In the genomic region with DNA sequence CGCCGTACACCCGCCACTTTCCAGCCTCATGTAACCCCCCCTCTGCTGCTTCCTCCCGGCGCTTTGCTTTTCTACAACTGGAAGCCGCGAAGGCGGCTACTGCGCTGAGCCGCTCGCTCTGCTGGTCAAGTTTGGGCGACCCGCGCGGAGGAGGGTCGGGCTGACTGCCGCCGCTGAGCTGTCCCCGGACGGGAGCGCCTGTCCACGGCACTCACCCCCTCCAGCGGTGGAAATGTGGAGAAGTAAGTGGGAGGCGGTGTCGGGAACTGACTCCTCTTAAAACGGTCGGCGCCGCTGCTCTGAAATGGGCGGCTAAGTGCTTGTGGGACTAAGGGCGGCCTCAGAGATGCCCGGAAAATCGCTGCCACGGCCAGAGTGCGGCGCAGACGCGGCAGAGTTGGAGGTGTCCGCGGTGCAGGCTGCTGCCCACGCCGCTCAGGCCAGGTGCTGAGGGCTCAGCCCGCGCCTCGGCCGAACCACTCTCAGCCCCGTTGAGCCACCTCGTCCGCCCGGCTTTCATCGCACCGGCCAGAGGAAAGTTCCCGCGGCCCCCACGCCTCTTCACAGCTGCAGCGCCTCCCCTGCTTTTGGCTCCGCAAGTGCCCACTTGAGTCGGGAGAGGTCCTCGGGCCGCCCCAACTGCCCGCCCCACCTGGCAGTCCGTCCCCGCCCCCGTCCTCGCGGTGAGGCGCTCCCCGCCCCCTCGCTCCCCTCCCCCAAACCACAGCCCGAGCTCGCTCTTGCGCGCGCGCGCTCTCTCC, we compare ENCODE assay signal across 8 cellular contexts. TPM values are rescaled to one million over a fixed set of nuclear protein-coding genes. Genes with fewer than 3 reads are reported as not detected.
A peak's percentile ranks its signal among the peaks of the same experiment; 100 is the strongest.
DNase-seq lines count a peak whose midpoint lies in the region; ATAC-seq, FAIRE-seq and TF ChIP-seq lines count a peak whose summit lies in the region.

No MANE protein-coding gene starts in this region.

- H2BK15ac ChIP-seq in H1 (ENCODE audit: low read length), result peak overlapping the region; percentile 47; the same call in 1 of the 2 replicates

- H2BK20ac ChIP-seq in H1 (ENCODE audit: low read length), result no peak overlapping the region

- H3K36me3 ChIP-seq in Caco-2 (ENCODE audit: control insufficient read depth, insufficient read depth, low read length) (no peaks in the 10 kb centered on the region), SK-N-MC (ENCODE audit: insufficient read depth, low read length) (no peaks in the 10 kb centered on the region), H1 (ENCODE audit: control insufficient read depth in 2 of 4, insufficient read depth in 4 of 4, low read length in 3 of 4) (no peaks in the 10 kb centered on the region), thyroid gland (no peaks in the 10 kb centered on the region)

- H3K27me3 ChIP-seq in Caco-2 (replicated peaks; ENCODE audit: control insufficient read depth, insufficient read depth, low read length) (no peaks in the 10 kb centered on the region), H1 (replicated peaks in 1 of 4; ENCODE audit: control insufficient read depth in 3 of 4, extremely low read depth in 1 of 4, insufficient read depth in 3 of 4, low read length in 3 of 4) (peaks cover 0 to 30% (median 20%) of the 10 kb centered on the region in 4 experiments; a peak in 6 of 7 replicates), thyroid gland (no peaks in the 10 kb centered on the region)

- H3K4ac ChIP-seq in H1 (replicated peaks; ENCODE audit: insufficient read length, low read depth, low read length), result no peak overlapping the region

- H3K23ac ChIP-seq in H1 (ENCODE audit: insufficient read length), result no peak overlapping the region

- BruUV-seq in Caco-2 (replicated peaks; lab: Mats Ljungman, UMichigan), result no TSS peak

- H3K4me3 Mint-ChIP-seq in Caco-2 (ENCODE audit: unreplicated experiment) (peak overlapping the region; percentile 76), memory B cell (peak overlapping the region; percentile 29)

- peaks cover 6% of the 10 kb centered on the region for H3K36me3 Mint-ChIP-seq in Caco-2 (ENCODE audit: insufficient read depth, unreplicated experiment)
- no peaks in the 10 kb centered on the region for H3K36me3 Mint-ChIP-seq in memory B cell

- H3K79me2 ChIP-seq in H1 (ENCODE audit: control insufficient read depth in 1 of 2, insufficient read depth in 2 of 2, low read length in 2 of 2), result no peaks in the 10 kb centered on the region

- peak; percentile 74 to 83 for DNase-seq in Caco-2
- no peak for DNase-seq in SK-N-MC (ENCODE audit: low read depth, low spot score)
- DNase-seq in H1 (ENCODE audit: low read depth in 1 of 2, low spot score in 2 of 2), result no peak
- no peak for DNase-seq in memory B cell (ENCODE audit: low spot score in 2 of 2)
- peak; percentile 83 to 85 for DNase-seq in thyroid gland
- no peak for DNase-seq in inferior parietal cortex (ENCODE audit: extremely low spot score)

- no peak overlapping the region for H3K14ac ChIP-seq in H1 (ENCODE audit: insufficient read length)

- CTCF ChIA-PET in Caco-2 (lab: Charles Lee) (interaction anchor here (0.7 kb wide), 1 partner anchor 112 kb away, joined by 3 read pairs; no protein-coding TSS in a partner anchor), H1 (lab: Charles Lee; ENCODE audit: partially characterized antibody) (interaction anchor here (0.6 to 1.4 kb wide), 5 partner anchors 10 to 511 kb away, joined by 3 to 4 read pairs (median 3); no protein-coding TSS in a partner anchor)

- H2BK12ac ChIP-seq in H1 (ENCODE audit: low read depth, low read length), result no peak overlapping the region; the same call in 1 of the 2 replicates

- H3K27ac ChIP-seq in SK-N-MC, result no peak overlapping the region
- no peak overlapping the region for H3K27ac ChIP-seq in H1 (ENCODE audit: low read depth, low read length)
- peak overlapping the region; percentile 58 to 69 (median 66) for H3K27ac ChIP-seq in thyroid gland

- POLR2A ChIA-PET in Caco-2 (lab: Charles Lee), result interaction anchor here (0.6 kb wide), 2 partner anchors 108 to 109 kb away, joined by 3 to 5 read pairs; no protein-coding TSS in a partner anchor
- POLR2A ChIA-PET in H1 (lab: Charles Lee; ENCODE audit: partially characterized antibody), result no interaction called here

- peak overlapping the region; percentile 65 for H4K91ac ChIP-seq in H1 (replicated peaks; ENCODE audit: insufficient read length, low read length)

- no peaks in the 10 kb centered on the region for H3K27me3 Mint-ChIP-seq in Caco-2 (ENCODE audit: insufficient read depth, unreplicated experiment)
- H3K27me3 Mint-ChIP-seq in memory B cell, result peaks cover 11% of the 10 kb centered on the region

- no peaks in the 10 kb centered on the region for H3K79me1 ChIP-seq in H1 (ENCODE audit: low read depth, low read length)

- intact Hi-C loops in Caco-2 (cut with micrococcal nuclease; ENCODE audit: unreplicated experiment) (loop anchor here (1.0 to 10.0 kb wide), 8 partner anchors 57 to 483 kb away; no protein-coding TSS in a partner anchor), thyroid gland (cut with DNase I) (no loop called here)

- H4K20me1 ChIP-seq in H1 (replicated peaks in 1 of 2; ENCODE audit: control insufficient read depth in 1 of 2, insufficient read depth in 2 of 2, low read length in 2 of 2), result no peaks in the 10 kb centered on the region

- peak in 1 of 2 experiments; percentile 4; a peak in 1 of 4 replicates for TF ChIP-seq RAD21 in H1 (IDR thresholded peaks at IDR 0.05 in 1 of 2, conservative IDR thresholded peaks at IDR 0.05 in 1 of 2; ENCODE audit: low read depth in 2 of 2, low read length in 2 of 2)

- no peaks in the 10 kb centered on the region for H3K9me3 ChIP-seq in Caco-2
- no peaks in the 10 kb centered on the region for H3K9me3 ChIP-seq in SK-N-MC (ENCODE audit: low read depth, low read length)
- H3K9me3 ChIP-seq in H1 (ENCODE audit: insufficient read depth in 2 of 2, low read depth in 1 of 2, low read length in 1 of 2), result no peaks in the 10 kb centered on the region
- H3K9me3 ChIP-seq in thyroid gland, result no peaks in the 10 kb centered on the region

- H3K9me3 Mint-ChIP-seq in Caco-2 (ENCODE audit: unreplicated experiment), result no peaks in the 10 kb centered on the region
- H3K9me3 Mint-ChIP-seq in memory B cell, result no peaks in the 10 kb centered on the region

- H2BK5ac ChIP-seq in H1 (ENCODE audit: low read depth, low read length), result no peak overlapping the region

- TF ChIP-seq POLR2A in H1 (IDR thresholded peaks at IDR 0.05; ENCODE audit: control extremely low read depth in 1 of 2, low read depth in 2 of 2, low read length in 2 of 2) (no peak), thyroid gland (IDR thresholded peaks at IDR 0.05) (peak in 1 of 2 donors; percentile 64)

- peak overlapping the region; percentile 94 to 100 for H3K4me2 ChIP-seq in H1 (ENCODE audit: insufficient read depth in 1 of 2, low read depth in 2 of 2, low read length in 2 of 2)

- no peak overlapping the region for H2BK120ac ChIP-seq in H1 (replicated peaks; ENCODE audit: low read depth, low read length)

- 0 out of 2 replicates have a peak overlapping the region, but pooled peaks have one; percentile 41 for H3K18ac ChIP-seq in H1 (ENCODE audit: extremely low read depth, low read length)

- peak overlapping the region; percentile 91 for H2AFZ ChIP-seq in H1 (ENCODE audit: low read length)

- no peak overlapping the region for H3K56ac ChIP-seq in H1 (replicated peaks; ENCODE audit: insufficient read length, low read depth, low read length)

- H3K9ac ChIP-seq in SK-N-MC (ENCODE audit: insufficient read length), result no peak overlapping the region
- peak overlapping the region in 1 of 4 experiments; percentile 50; a peak in 1 of 7 replicates for H3K9ac ChIP-seq in H1 (replicated peaks in 1 of 4; ENCODE audit: extremely low read depth in 1 of 4, low read depth in 3 of 4, low read length in 3 of 4)

- peaks cover 7% of the 10 kb centered on the region for H3K4me1 Mint-ChIP-seq in Caco-2 (ENCODE audit: low read depth, unreplicated experiment)
- peaks cover 6% of the 10 kb centered on the region for H3K4me1 Mint-ChIP-seq in memory B cell

- H3K23me2 ChIP-seq in H1 (ENCODE audit: low read depth, low read length), result peaks cover 20% of the 10 kb centered on the region

- H3K27ac Mint-ChIP-seq in Caco-2 (ENCODE audit: unreplicated experiment) (no peak overlapping the region), memory B cell (no peak overlapping the region)

- no peaks in the 10 kb centered on the region for H3K4me1 ChIP-seq in Caco-2
- peaks cover 0 to 3% (median 0%) of the 10 kb centered on the region in 4 experiments; a peak in 2 of 7 replicates for H3K4me1 ChIP-seq in H1 (replicated peaks in 1 of 4; ENCODE audit: control insufficient read depth in 3 of 4, insufficient read depth in 4 of 4, low read length in 3 of 4)
- H3K4me1 ChIP-seq in thyroid gland, result peaks cover 0 to 5% of the 10 kb centered on the region in 2 donors

- ATAC-seq in GM19328 (IDR thresholded peaks at IDR 0.05; ENCODE audit: unreplicated experiment) (peak; percentile 19), HG03439 (IDR thresholded peaks at IDR 0.05; ENCODE audit: unreplicated experiment) (peak; percentile 22), memory B cell (ENCODE audit: low read depth) (no peak)

- peak overlapping the region; percentile 73 for H4K8ac ChIP-seq in H1 (ENCODE audit: extremely low read depth, insufficient read depth, low read length)

- no peak overlapping the region for H2AK5ac ChIP-seq in H1 (ENCODE audit: low read depth, low read length)

- TF ChIP-seq EP300 in H1 (IDR thresholded peaks at IDR 0.05; ENCODE audit: borderline replicate concordance in 1 of 2, low read depth in 2 of 2, low read length in 2 of 2), result no peak

- H4K5ac ChIP-seq in H1 (ENCODE audit: insufficient read length, low read depth, low read length), result no peak overlapping the region

- peak in 1 of 2 experiments; percentile 61 for TF ChIP-seq CTCF in Caco-2 (IDR thresholded peaks at IDR 0.05; ENCODE audit: insufficient read depth in 1 of 2, low read depth in 1 of 2, low read length in 1 of 2, severe bottlenecking in 1 of 2, unreplicated experiment in 1 of 2)
- peak in 1 of 3 experiments; percentile 22; a peak in 1 of 4 replicates for TF ChIP-seq CTCF in H1 (IDR thresholded peaks at IDR 0.05; ENCODE audit: control extremely low read depth in 1 of 3, insufficient read depth in 1 of 3, low read depth in 1 of 3, low read length in 3 of 3)
- peak in 2 of 6 experiments; percentile 0 to 21 for TF ChIP-seq CTCF in thyroid gland (IDR thresholded peaks at IDR 0.05)

- 3% methylated on average over 48 of the region's 76 CpGs; no CpG with 5 or more reads in 1 of the 2 experiments for whole genome bisulfite sequencing in H1 (ENCODE audit: extremely low coverage in 1 of 2, insufficient coverage in 1 of 2, insufficient read length in 1 of 2, insufficient replicate concordance in 2 of 2, low coverage in 1 of 2, low lambda C conversion rate in 2 of 2, missing lambda C conversion rate in 1 of 2), 2 experiments
- WGBS in thyroid gland, 2 donors, result 0 to 2% methylated on average over 19 to 30 of the region's 76 CpGs

- peak overlapping the region; percentile 67 for H3K4me3 ChIP-seq in Caco-2 (ENCODE audit: low read depth, low read length)
- peak overlapping the region; percentile 63 for H3K4me3 ChIP-seq in SK-N-MC
- H3K4me3 ChIP-seq in H1 (ENCODE audit: extremely low read depth in 1 of 4, insufficient read depth in 2 of 4, low read depth in 3 of 4, low read length in 4 of 4), result peak overlapping the region; percentile 66 to 86 (median 74)
- peak overlapping the region; percentile 55 to 78 (median 63) for H3K4me3 ChIP-seq in thyroid gland (replicated peaks in 1 of 3)

- no peak for FAIRE-seq in H1 (lab: Jason Lieb, UNC)

RNA-seq across cellular contexts. Expression of a gene that starts 0.4 kb away (rescaled TPM):
- 2.7 and 2.9 TPM in 2 replicates for total RNA-seq in Caco-2 (2022)
- 2.8 and 3.2 TPM in 2 replicates for total RNA-seq in H1 (2021; fragmentation: NEBNext Ultra II Directional; extraction: Animal tissue kit (Norgen Biotek cat#: 25700))
- polyA plus RNA-seq in H1 (2011; rRNA removed), result 0.49 and 0.83 TPM in 2 replicates
- 1.1 TPM for polyA plus RNA-seq in H1 (2011; cell fraction: cytosol; rRNA removed)
- polyA plus RNA-seq in H1 (2011; cell fraction: nucleus; rRNA removed), result 0.90 TPM
- 1.3 to 3.4 TPM (median 1.5 TPM) in 4 replicates for polyA plus RNA-seq in H1 (2012, experiment 1 of 2)
- polyA plus RNA-seq in H1 (2012, experiment 2 of 2), result 0.81 TPM
- 1.3 TPM for polyA plus RNA-seq in H1 (2013, experiment 1 of 2)
- polyA plus RNA-seq in H1 (2013, experiment 2 of 2), result 1.4 TPM
- polyA minus RNA-seq in H1 (2011; rRNA and poly(A)+ RNA removed), result 5.1 and 5.9 TPM in 2 replicates
- 3.4 TPM for polyA minus RNA-seq in H1 (2011; cell fraction: cytosol; rRNA and poly(A)+ RNA removed)
- 13.2 TPM for polyA minus RNA-seq in H1 (2011; cell fraction: nucleus; rRNA and poly(A)+ RNA removed)
- total RNA-seq in thyroid gland, result 1 to 10 TPM; 2.1 to 7.0 (median 5.8) TPM

Comparison
In these comparisons a context has a peak if more than half of its experiments do, and no peak if none do; other contexts are left out.
1. DNase-seq: peak in Caco-2 (2 of 2) and thyroid gland (2 of 2); none in SK-N-MC (single experiment), H1 (0 of 2), memory B cell (0 of 2) and inferior parietal cortex (single experiment).
2. H3K27ac ChIP-seq: peak in thyroid gland (3 of 3); none in SK-N-MC (single experiment) and H1 (single experiment).
3. Peak in every context shown above with its lines, with median percentiles within 50 percentile points of each other: H3K4me3 ChIP-seq.